In genomic region chr11:117747892-117748291, GRCh38 we compare ENCODE assay signal across 38 cellular contexts. TPM values are rescaled to one million over a fixed set of nuclear protein-coding genes. Genes with fewer than 3 reads are reported as not detected.
"Had no signal": no experiment of that assay in that cellular context is flagged by ENCODE, and none has a peak within 500 bp of the region (broad histone marks: within the 10 kb centered on the region; RNA-seq: fewer than 3 reads in every experiment).

No MANE protein-coding gene starts in this region.

- ATAC-seq: activated CD4-positive, alpha-beta T cell treated with anti-CD3 and anti-CD28 coated beads for 36 hours; activated CD8-positive, alpha-beta memory T cell treated with anti-CD3 and anti-CD28 coated beads, Interleukin-2, amount 10 ng/mL, durations not matched to agents 7 days and 5 days; activated CD8-positive, alpha-beta T cell treated with anti-CD3 and anti-CD28 coated beads, Interleukin-2, amount 10 ng/mL, durations not matched to agents 7 days and 5 days; activated naive CD8-positive, alpha-beta T cell treated with anti-CD3 and anti-CD28 coated beads, Interleukin-2, amount 50 U/mL, for 24 hours had no signal

- H3K9me3 ChIP-seq: ascending aorta had no signal

- H3K9me3 Mint-ChIP-seq: activated B cell treated with CpG ODN at 0.5 μM for 24 hours; activated CD4-positive, alpha-beta memory T cell treated with anti-CD3 and anti-CD28 coated beads, Interleukin-2, amount 10 ng/mL, durations not matched to agents 7 days and 5 days; activated CD4-positive, alpha-beta T cell treated with anti-CD3 and anti-CD28 coated beads, Interleukin-2, amount 10 ng/mL, durations not matched to agents 7 days and 5 days; activated naive CD4-positive, alpha-beta T cell treated with anti-CD3 and anti-CD28 coated beads, Interleukin-2, amount 10 ng/mL, durations not matched to agents 7 days and 5 days; activated naive CD4-positive, alpha-beta T cell treated with anti-CD3 and anti-CD28 coated beads, Interleukin-2, amount 50 U/mL, for 24 hours; activated naive CD8-positive, alpha-beta T cell treated with anti-CD3 and anti-CD28 coated beads, Interleukin-2, amount 10 ng/mL, durations not matched to agents 7 days and 5 days; activated naive CD8-positive, alpha-beta T cell treated with anti-CD3 and anti-CD28 coated beads, Interleukin-2, amount 50 U/mL, for 24 hours; activated T-cell treated with anti-CD3 and anti-CD28 coated beads, Interleukin-2, amount 50 U/mL, for 24 hours; activated T-helper 2 cell treated with anti-CD3 and anti-CD28 coated beads, Interferon-gamma antibody, Interleukin-2, Interleukin-4, amounts not matched to agents 10 μg/mL and 5 μg/mL and 100 μg/mL, durations not matched to agents 14 hours and 24 hours and 36 hours; brain; central memory CD8-positive, alpha-beta T cell; T-helper 1 cell treated with Interleukin-12 subunit alpha and Interleukin-12 subunit beta and Interleukin-4 antibody, amounts not matched to agents 30 μg/mL and 1 μg/mL, for 36 hours; T-helper 2 cell treated with Interferon-gamma antibody and Interleukin-4, amounts not matched to agents 5 μg/mL and 100 μg/mL, for 36 hours had no signal

- H3K27me3 Mint-ChIP-seq: activated CD4-positive, alpha-beta T cell treated with anti-CD3 and anti-CD28 coated beads, Interleukin-2, amount 10 ng/mL, durations not matched to agents 7 days and 5 days; activated naive CD8-positive, alpha-beta T cell treated with anti-CD3 and anti-CD28 coated beads, Interleukin-2, amount 50 U/mL, for 24 hours had no signal

- H3K4me3 ChIP-seq: ascending aorta, cardiac muscle cell had no signal

- H3K4me1 ChIP-seq: ascending aorta had no signal

- H3K27ac ChIP-seq: ascending aorta, cardiac muscle cell, VCaP had no signal

- H3K27me3 ChIP-seq: ascending aorta, cardiac muscle cell had no signal

- H3K36me3 Mint-ChIP-seq: activated CD8-positive, alpha-beta memory T cell treated with anti-CD3 and anti-CD28 coated beads, Interleukin-2, amount 10 ng/mL, durations not matched to agents 7 days and 5 days; activated naive CD4-positive, alpha-beta T cell treated with anti-CD3 and anti-CD28 coated beads, Interleukin-2, amount 10 ng/mL, durations not matched to agents 7 days and 5 days; activated naive CD4-positive, alpha-beta T cell treated with anti-CD3 and anti-CD28 coated beads, Interleukin-2, amount 50 U/mL, for 24 hours; activated naive CD8-positive, alpha-beta T cell; activated naive CD8-positive, alpha-beta T cell treated with anti-CD3 and anti-CD28 coated beads, Interleukin-2, amount 10 ng/mL, durations not matched to agents 7 days and 5 days had no signal

- H3K36me3 ChIP-seq: ascending aorta, cardiac muscle cell had no signal

- H3K4me3 Mint-ChIP-seq: activated B cell treated with CpG ODN at 0.5 μM for 24 hours; activated CD4-positive, alpha-beta memory T cell treated with anti-CD3 and anti-CD28 coated beads, Interleukin-2, amount 10 ng/mL, durations not matched to agents 7 days and 5 days; activated CD4-positive, alpha-beta T cell treated with anti-CD3 and anti-CD28 coated beads for 36 hours; activated CD4-positive, alpha-beta T cell treated with anti-CD3 and anti-CD28 coated beads, Interleukin-2, amount 10 ng/mL, durations not matched to agents 7 days and 5 days; activated CD8-positive, alpha-beta memory T cell treated with anti-CD3 and anti-CD28 coated beads, Interleukin-2, amount 10 ng/mL, durations not matched to agents 7 days and 5 days; activated CD8-positive, alpha-beta T cell treated with anti-CD3 and anti-CD28 coated beads, Interleukin-2, amount 10 ng/mL, durations not matched to agents 7 days and 5 days; activated naive CD4-positive, alpha-beta T cell treated with anti-CD3 and anti-CD28 coated beads, Interleukin-2, amount 10 ng/mL, durations not matched to agents 7 days and 5 days; activated naive CD4-positive, alpha-beta T cell treated with anti-CD3 and anti-CD28 coated beads, Interleukin-2, amount 50 U/mL, for 24 hours; activated naive CD8-positive, alpha-beta T cell; activated naive CD8-positive, alpha-beta T cell treated with anti-CD3 and anti-CD28 coated beads, Interleukin-2, amount 10 ng/mL, durations not matched to agents 7 days and 5 days; activated naive CD8-positive, alpha-beta T cell treated with anti-CD3 and anti-CD28 coated beads, Interleukin-2, amount 50 U/mL, for 24 hours; activated T-cell treated with anti-CD3 and anti-CD28 coated beads, Interleukin-2, amount 50 U/mL, for 24 hours; brain; central memory CD8-positive, alpha-beta T cell; T-helper 1 cell treated with Interleukin-12 subunit alpha and Interleukin-12 subunit beta and Interleukin-4 antibody, amounts not matched to agents 30 μg/mL and 1 μg/mL, for 36 hours; T-helper 2 cell treated with Interferon-gamma antibody and Interleukin-4, amounts not matched to agents 5 μg/mL and 100 μg/mL, for 36 hours had no signal

- H3K27ac Mint-ChIP-seq: activated B cell treated with CpG ODN at 0.5 μM for 24 hours; activated CD4-positive, alpha-beta memory T cell treated with anti-CD3 and anti-CD28 coated beads, Interleukin-2, amount 10 ng/mL, durations not matched to agents 7 days and 5 days; activated CD4-positive, alpha-beta T cell treated with anti-CD3 and anti-CD28 coated beads for 36 hours; activated CD4-positive, alpha-beta T cell treated with anti-CD3 and anti-CD28 coated beads, Interleukin-2, amount 10 ng/mL, durations not matched to agents 7 days and 5 days; activated CD8-positive, alpha-beta memory T cell treated with anti-CD3 and anti-CD28 coated beads, Interleukin-2, amount 10 ng/mL, durations not matched to agents 7 days and 5 days; activated CD8-positive, alpha-beta T cell treated with anti-CD3 and anti-CD28 coated beads, Interleukin-2, amount 10 ng/mL, durations not matched to agents 7 days and 5 days; activated naive CD4-positive, alpha-beta T cell treated with anti-CD3 and anti-CD28 coated beads, Interleukin-2, amount 10 ng/mL, durations not matched to agents 7 days and 5 days; activated naive CD4-positive, alpha-beta T cell treated with anti-CD3 and anti-CD28 coated beads, Interleukin-2, amount 50 U/mL, for 24 hours; activated naive CD8-positive, alpha-beta T cell; activated naive CD8-positive, alpha-beta T cell treated with anti-CD3 and anti-CD28 coated beads, Interleukin-2, amount 10 ng/mL, durations not matched to agents 7 days and 5 days; activated naive CD8-positive, alpha-beta T cell treated with anti-CD3 and anti-CD28 coated beads, Interleukin-2, amount 50 U/mL, for 24 hours; activated T-cell treated with anti-CD3 and anti-CD28 coated beads, Interleukin-2, amount 50 U/mL, for 24 hours; activated T-helper 2 cell treated with anti-CD3 and anti-CD28 coated beads, Interferon-gamma antibody, Interleukin-2, Interleukin-4, amounts not matched to agents 10 μg/mL and 5 μg/mL and 100 μg/mL, durations not matched to agents 14 hours and 24 hours and 36 hours; T-helper 1 cell treated with Interleukin-12 subunit alpha and Interleukin-12 subunit beta and Interleukin-4 antibody, amounts not matched to agents 30 μg/mL and 1 μg/mL, for 36 hours; T-helper 2 cell treated with Interferon-gamma antibody and Interleukin-4, amounts not matched to agents 5 μg/mL and 100 μg/mL, for 36 hours had no signal

- FAIRE-seq: TTC549 had no signal

- H3K4me1 Mint-ChIP-seq: activated B cell treated with CpG ODN at 0.5 μM for 24 hours; activated CD4-positive, alpha-beta memory T cell treated with anti-CD3 and anti-CD28 coated beads, Interleukin-2, amount 10 ng/mL, durations not matched to agents 7 days and 5 days; activated CD4-positive, alpha-beta T cell treated with anti-CD3 and anti-CD28 coated beads for 36 hours; activated CD4-positive, alpha-beta T cell treated with anti-CD3 and anti-CD28 coated beads, Interleukin-2, amount 10 ng/mL, durations not matched to agents 7 days and 5 days; activated naive CD4-positive, alpha-beta T cell treated with anti-CD3 and anti-CD28 coated beads, Interleukin-2, amount 10 ng/mL, durations not matched to agents 7 days and 5 days; activated naive CD4-positive, alpha-beta T cell treated with anti-CD3 and anti-CD28 coated beads, Interleukin-2, amount 50 U/mL, for 24 hours; activated naive CD8-positive, alpha-beta T cell treated with anti-CD3 and anti-CD28 coated beads, Interleukin-2, amount 50 U/mL, for 24 hours; central memory CD8-positive, alpha-beta T cell had no signal

- DNase-seq: activated B cell treated with CpG ODN at 0.5 μM for 24 hours; activated CD4-positive, alpha-beta memory T cell treated with anti-CD3 and anti-CD28 coated beads, Interleukin-2, amount 10 ng/mL, durations not matched to agents 7 days and 5 days; activated CD4-positive, alpha-beta T cell treated with anti-CD3 and anti-CD28 coated beads for 36 hours; activated CD4-positive, alpha-beta T cell treated with anti-CD3 and anti-CD28 coated beads for 48 hours; activated CD4-positive, alpha-beta T cell treated with anti-CD3 and anti-CD28 coated beads, Interleukin-2, amount 10 ng/mL, durations not matched to agents 7 days and 5 days; activated CD4-positive, alpha-beta T cell treated with anti-CD3 and anti-CD28 coated beads, Interleukin-2, amount 50 U/mL, for 48 hours; activated CD4-positive, CD25-positive, alpha-beta regulatory T cell treated with anti-CD3 and anti-CD28 coated beads, Interleukin-2, amount 50 U/mL, for 72 hours; activated CD8-positive, alpha-beta memory T cell treated with anti-CD3 and anti-CD28 coated beads for 24 hours; activated CD8-positive, alpha-beta memory T cell treated with anti-CD3 and anti-CD28 coated beads, Interleukin-2, amount 10 ng/mL, durations not matched to agents 7 days and 5 days; activated CD8-positive, alpha-beta memory T cell treated with anti-CD3 and anti-CD28 coated beads, Interleukin-2, amount 50 U/mL, for 48 hours; activated CD8-positive, alpha-beta T cell treated with anti-CD3 and anti-CD28 coated beads, Interleukin-2, amount 10 ng/mL, durations not matched to agents 7 days and 5 days; activated effector memory CD4-positive, alpha-beta T cell treated with Interleukin-2 at 50 U/mL for 16 hours; activated gamma-delta T cell; activated naive CD4-positive, alpha-beta T cell treated with anti-CD3 and anti-CD28 coated beads, Interleukin-2, amount 10 ng/mL, durations not matched to agents 7 days and 5 days; activated naive CD4-positive, alpha-beta T cell treated with Interleukin-2 at 50 U/mL for 16 hours; activated naive CD8-positive, alpha-beta T cell treated with anti-CD3 and anti-CD28 coated beads, Interleukin-2, amount 10 ng/mL, durations not matched to agents 7 days and 5 days; activated naive CD8-positive, alpha-beta T cell treated with anti-CD3 and anti-CD28 coated beads, Interleukin-2, amount 50 U/mL, for 24 hours; activated T-cell treated with anti-CD3 and anti-CD28 coated beads, Interleukin-2, amount 50 U/mL, for 24 hours; activated T-cell treated with anti-CD3 and anti-CD28 coated beads, Interleukin-2, amount 50 U/mL, for 48 hours; amygdala; anterior cingulate cortex; caudate nucleus; cerebellar nuclear complex; T-helper 1 cell; T-helper 2 cell; T-helper 9 cell had no signal

RNA-seq across cellular contexts. Expression of gene DSCAML1, which starts 49.1 kb away (rescaled TPM):
- total RNA-seq: activated T-helper 2 cell treated with anti-CD3 and anti-CD28 coated beads, Interferon-gamma antibody, Interleukin-2, Interleukin-4, amounts not matched to agents 10 μg/mL and 5 μg/mL and 100 μg/mL, durations not matched to agents 14 hours and 24 hours and 36 hours; ascending aorta; chondrocyte had no signal
- polyA plus RNA-seq: cardiac muscle cell had no signal
